In genomic region chr16:914453-914852, GRCh38 we compare ENCODE assay signal across 14 cellular contexts. TPM values are rescaled to one million over a fixed set of nuclear protein-coding genes. Genes with fewer than 3 reads are reported as not detected.
DNase-seq lines count a peak whose midpoint lies in the region; ATAC-seq and TF ChIP-seq lines count a peak whose summit lies in the region.
"Had no signal": no experiment of that assay in that cellular context is flagged by ENCODE, and none has a peak within 500 bp of the region (broad histone marks: within the 10 kb centered on the region; RNA-seq: fewer than 3 reads in every experiment).

No MANE protein-coding gene starts in this region.

- no peaks in the 10 kb centered on the region for H3K4me1 ChIP-seq in Panc1 (ENCODE audit: control insufficient read depth, insufficient read depth, low read length)
- H3K4me1 ChIP-seq: HAP-1 had no signal

- no peaks in the 10 kb centered on the region for H3K9me3 Mint-ChIP-seq in activated CD8-positive, alpha-beta memory T cell treated with anti-CD3 and anti-CD28 coated beads, Interleukin-2, amount 10 ng/mL, durations not matched to agents 7 days and 5 days (ENCODE audit: low read depth)
- H3K9me3 Mint-ChIP-seq in stimulated activated memory B cell treated with anti-CD40 and anti-IgM and Interleukin-4, amounts not matched to agents 10 μg/mL and 1 μg/mL and 100 μg/mL, for 72 hours, result no peaks in the 10 kb centered on the region
- H3K9me3 Mint-ChIP-seq: activated B cell treated with CpG ODN at 0.5 μM for 24 hours, naive B cell had no signal

- no peaks in the 10 kb centered on the region for H3K27me3 Mint-ChIP-seq in activated CD8-positive, alpha-beta memory T cell treated with anti-CD3 and anti-CD28 coated beads, Interleukin-2, amount 10 ng/mL, durations not matched to agents 7 days and 5 days
- H3K27me3 Mint-ChIP-seq in stimulated activated memory B cell treated with anti-CD40 and anti-IgM and Interleukin-4, amounts not matched to agents 10 μg/mL and 1 μg/mL and 100 μg/mL, for 72 hours, result no peaks in the 10 kb centered on the region
- H3K27me3 Mint-ChIP-seq: activated B cell treated with CpG ODN at 0.5 μM for 24 hours, naive B cell had no signal

- H3K4me1 Mint-ChIP-seq in activated CD8-positive, alpha-beta memory T cell treated with anti-CD3 and anti-CD28 coated beads, Interleukin-2, amount 10 ng/mL, durations not matched to agents 7 days and 5 days, result no peaks in the 10 kb centered on the region
- no peaks in the 10 kb centered on the region for H3K4me1 Mint-ChIP-seq in stimulated activated memory B cell treated with anti-CD40 and anti-IgM and Interleukin-4, amounts not matched to agents 10 μg/mL and 1 μg/mL and 100 μg/mL, for 72 hours
- H3K4me1 Mint-ChIP-seq: activated B cell treated with CpG ODN at 0.5 μM for 24 hours had no signal

- no peak overlapping the region for H3K27ac Mint-ChIP-seq in activated CD8-positive, alpha-beta memory T cell treated with anti-CD3 and anti-CD28 coated beads, Interleukin-2, amount 10 ng/mL, durations not matched to agents 7 days and 5 days
- no peak overlapping the region for H3K27ac Mint-ChIP-seq in stimulated activated memory B cell treated with anti-CD40 and anti-IgM and Interleukin-4, amounts not matched to agents 10 μg/mL and 1 μg/mL and 100 μg/mL, for 72 hours
- H3K27ac Mint-ChIP-seq: activated B cell treated with CpG ODN at 0.5 μM for 24 hours, naive B cell had no signal

- H3K4me3 ChIP-seq in Panc1 (ENCODE audit: low read depth in 2 of 2, low read length in 2 of 2) (no peak overlapping the region), fibroblast of pulmonary artery (replicated peaks; ENCODE audit: low read depth, low read length) (no peak overlapping the region)
- H3K4me3 ChIP-seq: HAP-1 had no signal

- CTCF ChIA-PET in activated CD8-positive, alpha-beta memory T cell treated with anti-CD3 and anti-CD28 coated beads, Interleukin-2, amount 10 ng/mL, durations not matched to agents 7 days and 5 days (lab: Charles Lee), result no interaction called here
- CTCF ChIA-PET in Panc1 (lab: Charles Lee), result no interaction called here

- no TSS peak for BruUV-seq in Panc1 (replicated peaks; lab: Mats Ljungman, UMichigan)

- TF ChIP-seq CTCF in Panc1 (IDR thresholded peaks at IDR 0.05) (no peak), fibroblast of pulmonary artery (IDR thresholded peaks at IDR 0.05; ENCODE audit: low read length, missing control alignments) (no peak)

- H3K27me3 ChIP-seq in Panc1 (ENCODE audit: control insufficient read depth, insufficient read depth, low read length), result no peaks in the 10 kb centered on the region

- no peak for DNase-seq in activated CD8-positive, alpha-beta memory T cell treated with anti-CD3 and anti-CD28 coated beads, Interleukin-2, amount 10 ng/mL, durations not matched to agents 7 days and 5 days
- DNase-seq in activated CD8-positive, alpha-beta memory T cell treated with anti-CD3 and anti-CD28 coated beads, Interleukin-2, amount 50 U/mL, for 4 hours, result no peak
- DNase-seq in Panc1 (ENCODE audit: low read depth, low spot score), result peak; percentile 25
- peak; percentile 7 for DNase-seq in fibroblast of pulmonary artery (ENCODE audit: low read depth)
- no peak for DNase-seq in NCI-H510A (lab: John Stamatoyannopoulos, UW)
- DNase-seq in NCI-H1694 (lab: John Stamatoyannopoulos, UW), result no peak
- DNase-seq in activated naive CD4-positive, alpha-beta T cell treated with anti-CD3 and anti-CD28 coated beads, Interleukin-2, amount 50 U/mL, for 16 hours, result no peak
- DNase-seq: activated B cell treated with CpG ODN at 0.5 μM for 24 hours; effector memory CD4-positive, alpha-beta T cell; GDM1; naive B cell; NCI-H446 had no signal

- H3K4me3 Mint-ChIP-seq in activated CD8-positive, alpha-beta memory T cell treated with anti-CD3 and anti-CD28 coated beads, Interleukin-2, amount 10 ng/mL, durations not matched to agents 7 days and 5 days, result no peak overlapping the region
- H3K4me3 Mint-ChIP-seq in stimulated activated memory B cell treated with anti-CD40 and anti-IgM and Interleukin-4, amounts not matched to agents 10 μg/mL and 1 μg/mL and 100 μg/mL, for 72 hours, result no peak overlapping the region
- H3K4me3 Mint-ChIP-seq: activated B cell treated with CpG ODN at 0.5 μM for 24 hours, naive B cell had no signal

- H3K9me3 ChIP-seq in Panc1 (ENCODE audit: control insufficient read depth, insufficient read depth, low read depth, low read length), result no peaks in the 10 kb centered on the region
- H3K9me3 ChIP-seq: HAP-1 had no signal

- intact Hi-C loops in Panc1 (cut with micrococcal nuclease; ENCODE audit: unreplicated experiment), result no loop called here

- in situ Hi-C loops in Panc1 (cut with HindIII; ENCODE audit: low pct_unique_long_range_greater_than_20kb, low sequenced_read_pairs), result no loop called here

- no peak overlapping the region for H3K27ac ChIP-seq in Panc1 (ENCODE audit: low read length)

- POLR2A ChIA-PET in Panc1 (lab: Charles Lee), result no interaction called here

- H3K36me3 ChIP-seq in Panc1 (ENCODE audit: control insufficient read depth, insufficient read depth, low read length), result no peaks in the 10 kb centered on the region
- H3K36me3 ChIP-seq: HAP-1 had no signal

- H3K36me3 Mint-ChIP-seq in activated CD8-positive, alpha-beta memory T cell treated with anti-CD3 and anti-CD28 coated beads, Interleukin-2, amount 10 ng/mL, durations not matched to agents 7 days and 5 days, result peaks cover under 1% of the 10 kb centered on the region
- peaks cover 35% of the 10 kb centered on the region for H3K36me3 Mint-ChIP-seq in stimulated activated memory B cell treated with anti-CD40 and anti-IgM and Interleukin-4, amounts not matched to agents 10 μg/mL and 1 μg/mL and 100 μg/mL, for 72 hours

- peak; percentile 27 for ATAC-seq in activated CD8-positive, alpha-beta memory T cell treated with anti-CD3 and anti-CD28 coated beads, Interleukin-2, amount 10 ng/mL, durations not matched to agents 7 days and 5 days
- ATAC-seq in Panc1, result no peak
- peak; percentile 68 for ATAC-seq in stimulated activated memory B cell treated with anti-CD40 and anti-IgM and Interleukin-4, amounts not matched to agents 10 μg/mL and 1 μg/mL and 100 μg/mL, for 72 hours

RNA-seq across cellular contexts. Expression of gene LMF1, which starts 56.3 kb away (rescaled TPM):
- 10 to 100 TPM; 11.4 to 29.6 TPM for total RNA-seq in activated CD8-positive, alpha-beta memory T cell treated with anti-CD3 and anti-CD28 coated beads, Interleukin-2, amount 10 ng/mL, durations not matched to agents 7 days and 5 days
- 24.3 TPM for total RNA-seq in Panc1 (2021; ENCODE audit: unreplicated experiment)
- 47.8 TPM for polyA plus RNA-seq in Panc1 (2012; ENCODE audit: insufficient read length)

Comparison
In these comparisons a context has a peak if more than half of its experiments do, and no peak if none do; other contexts are left out.
1. DNase-seq: peak in Panc1 (single experiment) and fibroblast of pulmonary artery (single experiment); none in activated CD8-positive, alpha-beta memory T cell treated with anti-CD3 and anti-CD28 coated beads, Interleukin-2, amount 10 ng/mL, durations not matched to agents 7 days and 5 days (single experiment), activated CD8-positive, alpha-beta memory T cell treated with anti-CD3 and anti-CD28 coated beads, Interleukin-2, amount 50 U/mL, for 4 hours (single experiment), NCI-H510A (single experiment), NCI-H1694 (single experiment) and activated naive CD4-positive, alpha-beta T cell treated with anti-CD3 and anti-CD28 coated beads, Interleukin-2, amount 50 U/mL, for 16 hours (single experiment).